In the genomic region with DNA sequence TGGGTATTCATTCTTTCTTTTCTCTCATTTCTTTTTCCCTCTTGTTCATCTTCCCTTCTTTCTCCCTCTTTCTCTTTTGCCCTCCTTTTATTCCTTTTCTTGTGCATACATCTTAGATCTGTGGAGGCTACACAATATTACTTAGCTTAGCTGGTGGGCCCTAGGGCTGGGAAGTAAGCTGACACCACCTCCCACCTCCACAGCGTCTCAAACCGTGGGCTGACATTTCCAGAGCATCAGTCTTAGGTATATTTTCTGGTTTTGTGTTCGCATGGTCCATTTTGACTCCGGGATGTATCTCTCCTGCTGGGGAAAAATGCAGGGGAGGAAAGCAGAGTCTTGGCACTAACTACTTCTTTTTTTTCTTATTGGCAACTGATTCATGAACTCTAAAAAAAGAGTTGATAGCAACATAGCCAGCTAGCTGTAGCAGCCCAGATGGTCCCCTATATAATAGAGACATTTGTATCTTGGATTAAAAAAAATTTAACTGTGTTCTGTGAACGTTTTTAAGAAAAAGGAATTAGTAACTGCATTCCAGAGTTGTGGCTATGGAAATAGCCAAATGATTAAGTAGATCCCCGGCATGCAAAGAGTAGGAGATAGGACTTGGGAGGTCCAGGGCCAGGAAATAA, we compare ENCODE assay signal across 1 cellular context.
TF ChIP-seq lines count a peak whose summit lies in the region.

No MANE protein-coding gene starts in this region.

TF ChIP-seq in IMR-90, 13 proteins besides CTCF, POLR2A, EP300 and RAD21:
- TF ChIP-seq SMC3 (IDR thresholded peaks at IDR 0.05; ENCODE audit: low read depth, low read length), result no peak
- no peak for TF ChIP-seq RFX5 (IDR thresholded peaks at IDR 0.05; ENCODE audit: low read depth, low read length)
- TF ChIP-seq RCOR1 (IDR thresholded peaks at IDR 0.05; ENCODE audit: insufficient replicate concordance, low read length), result no peak
- no peak for TF ChIP-seq BHLHE40 (IDR thresholded peaks at IDR 0.05; ENCODE audit: low read depth, low read length)
- no peak for TF ChIP-seq CEBPB (IDR thresholded peaks at IDR 0.05; ENCODE audit: low read depth, low read length)
- no peak for TF ChIP-seq CHD1 (IDR thresholded peaks at IDR 0.05; ENCODE audit: low read depth, low read length)
- TF ChIP-seq, protein P1, sequence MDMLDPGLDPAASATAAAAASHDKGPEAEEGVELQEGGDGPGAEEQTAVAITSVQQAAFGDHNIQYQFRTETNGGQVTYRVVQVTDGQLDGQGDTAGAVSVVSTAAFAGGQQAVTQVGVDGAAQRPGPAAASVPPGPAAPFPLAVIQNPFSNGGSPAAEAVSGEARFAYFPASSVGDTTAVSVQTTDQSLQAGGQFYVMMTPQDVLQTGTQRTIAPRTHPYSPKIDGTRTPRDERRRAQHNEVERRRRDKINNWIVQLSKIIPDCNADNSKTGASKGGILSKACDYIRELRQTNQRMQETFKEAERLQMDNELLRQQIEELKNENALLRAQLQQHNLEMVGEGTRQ (IDR thresholded peaks at IDR 0.05; ENCODE audit: low read depth, low read length), result no peak
- TF ChIP-seq NFE2L2 (IDR thresholded peaks at IDR 0.05; ENCODE audit: low read depth, low read length), result no peak
- TF ChIP-seq, protein P2, sequence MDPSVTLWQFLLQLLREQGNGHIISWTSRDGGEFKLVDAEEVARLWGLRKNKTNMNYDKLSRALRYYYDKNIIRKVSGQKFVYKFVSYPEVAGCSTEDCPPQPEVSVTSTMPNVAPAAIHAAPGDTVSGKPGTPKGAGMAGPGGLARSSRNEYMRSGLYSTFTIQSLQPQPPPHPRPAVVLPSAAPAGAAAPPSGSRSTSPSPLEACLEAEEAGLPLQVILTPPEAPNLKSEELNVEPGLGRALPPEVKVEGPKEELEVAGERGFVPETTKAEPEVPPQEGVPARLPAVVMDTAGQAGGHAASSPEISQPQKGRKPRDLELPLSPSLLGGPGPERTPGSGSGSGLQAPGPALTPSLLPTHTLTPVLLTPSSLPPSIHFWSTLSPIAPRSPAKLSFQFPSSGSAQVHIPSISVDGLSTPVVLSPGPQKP (IDR thresholded peaks at IDR 0.05; ENCODE audit: borderline replicate concordance, low read depth, low read length), result no peak
- TF ChIP-seq MAZ (IDR thresholded peaks at IDR 0.05; ENCODE audit: borderline replicate concordance, low read depth, low read length), result no peak
- TF ChIP-seq MXI1 (IDR thresholded peaks at IDR 0.05; ENCODE audit: borderline replicate concordance, low read depth, low read length), result no peak
- no peak for TF ChIP-seq FOS (IDR thresholded peaks at IDR 0.05; ENCODE audit: low read depth, low read length)
- TF ChIP-seq MAFK (IDR thresholded peaks at IDR 0.05; ENCODE audit: low read depth, low read length), result no peak
